ENCODE assay signal across 8 cellular contexts in the genomic region with DNA sequence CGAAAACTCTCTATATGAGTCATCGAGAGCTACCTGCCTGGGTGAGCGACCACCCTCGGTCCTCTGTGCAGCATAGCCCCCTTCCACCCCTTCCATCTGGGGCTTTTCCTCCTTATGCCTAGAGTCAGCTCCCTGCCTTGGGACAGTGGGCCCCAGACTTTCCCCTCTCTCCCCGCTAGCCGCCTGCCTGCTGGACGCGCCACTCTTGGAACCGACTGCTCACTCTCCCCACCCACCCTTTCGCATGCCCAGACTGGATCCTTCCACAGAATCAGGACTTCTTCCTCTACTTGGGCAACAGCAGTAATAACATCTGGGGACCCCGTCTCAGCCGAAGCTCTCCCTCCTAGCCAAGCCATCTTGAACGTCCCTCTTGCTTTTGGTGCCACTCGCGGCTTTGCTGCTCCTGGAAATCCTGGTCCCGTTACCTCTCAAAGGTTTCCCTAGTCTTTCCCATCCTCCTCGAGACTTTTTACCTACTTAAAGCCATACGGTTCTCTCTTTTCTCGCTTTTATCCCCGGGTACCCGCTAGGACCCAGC. TPM values are rescaled to one million over a fixed set of nuclear protein-coding genes. Genes with fewer than 3 reads are reported as not detected.
DNase-seq lines count a peak whose midpoint lies in the region; ATAC-seq, FAIRE-seq and TF ChIP-seq lines count a peak whose summit lies in the region.

No MANE protein-coding gene starts in this region.

- H3K27ac ChIP-seq in SJSA1 (no peak overlapping the region; the same call in 1 of the 2 replicates), H1 (ENCODE audit: low read depth, low read length) (peak overlapping the region; percentile 88), muscle layer of colon (ENCODE audit: low read depth, low read length) (peak overlapping the region; percentile 92)

- H4K8ac ChIP-seq in H1 (ENCODE audit: extremely low read depth, insufficient read depth, low read length): peak overlapping the region; percentile 96; the same call in 1 of the 2 replicates

- H3K27me3 Mint-ChIP-seq in activated CD8-positive, alpha-beta memory T cell treated with anti-CD3 and anti-CD28 coated beads, Interleukin-2, amount 10 ng/mL, durations not matched to agents 7 days and 5 days: no peaks in the 10 kb centered on the region

- H3K4me1 ChIP-seq in SJSA1 (replicated peaks) (peaks cover 19% of the 10 kb centered on the region), H1 (replicated peaks in 1 of 4; ENCODE audit: control insufficient read depth in 3 of 4, insufficient read depth in 4 of 4, low read length in 3 of 4) (peaks cover 0 to 13% (median 5%) of the 10 kb centered on the region in 4 experiments; a peak in 5 of 7 replicates), muscle layer of colon (ENCODE audit: insufficient read depth, low read length) (peaks cover 33% of the 10 kb centered on the region)

- peak overlapping the region; percentile 63 for H3K56ac ChIP-seq in H1 (replicated peaks; ENCODE audit: insufficient read length, low read depth, low read length)

- peaks cover 0 to 2% of the 10 kb centered on the region in 2 experiments for H4K20me1 ChIP-seq in H1 (replicated peaks in 1 of 2; ENCODE audit: control insufficient read depth in 1 of 2, insufficient read depth in 2 of 2, low read length in 2 of 2)

- 2% methylated on average over 19 of the region's 21 CpGs; no CpG with 5 or more reads in 1 of the 2 experiments for WGBS in H1 (ENCODE audit: extremely low coverage in 1 of 2, insufficient coverage in 1 of 2, insufficient read length in 1 of 2, insufficient replicate concordance in 2 of 2, low coverage in 1 of 2, low lambda C conversion rate in 2 of 2, missing lambda C conversion rate in 1 of 2), 2 experiments

- H3K9ac ChIP-seq in H1 (replicated peaks in 1 of 4; ENCODE audit: extremely low read depth in 1 of 4, low read depth in 3 of 4, low read length in 3 of 4) (peak overlapping the region; percentile 92 to 93 (median 92)), muscle layer of colon (ENCODE audit: low read length) (peak overlapping the region; percentile 83)

- H3K79me1 ChIP-seq in H1 (ENCODE audit: low read depth, low read length): no peaks in the 10 kb centered on the region

- TF ChIP-seq RAD21 in H1 (IDR thresholded peaks at IDR 0.05 in 1 of 2, conservative IDR thresholded peaks at IDR 0.05 in 1 of 2; ENCODE audit: low read depth in 2 of 2, low read length in 2 of 2): no peak

- H3K4me3 ChIP-seq in SJSA1: peak overlapping the region; percentile 53
- H3K4me3 ChIP-seq in H1 (ENCODE audit: extremely low read depth in 1 of 4, insufficient read depth in 2 of 4, low read depth in 3 of 4, low read length in 4 of 4): peak overlapping the region; percentile 79 to 95 (median 90)
- H3K4me3 ChIP-seq in muscle layer of colon (ENCODE audit: low read depth in 1 of 2, low read length in 2 of 2): peak overlapping the region; percentile 66 to 91

- H3K4me2 ChIP-seq in H1 (ENCODE audit: insufficient read depth in 1 of 2, low read depth in 2 of 2, low read length in 2 of 2): peak overlapping the region; percentile 96 to 98

- peak overlapping the region; percentile 93; the same call in 1 of the 2 replicates for H2BK15ac ChIP-seq in H1 (ENCODE audit: low read length)

- peaks cover 42% of the 10 kb centered on the region for H3K36me3 Mint-ChIP-seq in activated CD8-positive, alpha-beta memory T cell treated with anti-CD3 and anti-CD28 coated beads, Interleukin-2, amount 10 ng/mL, durations not matched to agents 7 days and 5 days

- no peak for TF ChIP-seq EP300 in H1 (IDR thresholded peaks at IDR 0.05; ENCODE audit: borderline replicate concordance in 1 of 2, low read depth in 2 of 2, low read length in 2 of 2)

- H2BK12ac ChIP-seq in H1 (ENCODE audit: low read depth, low read length): peak overlapping the region; percentile 22; the same call in 1 of the 2 replicates

- no peak for TF ChIP-seq CTCF in H1 (IDR thresholded peaks at IDR 0.05; ENCODE audit: control extremely low read depth in 1 of 3, insufficient read depth in 1 of 3, low read depth in 1 of 3, low read length in 3 of 3)
- no peak for TF ChIP-seq CTCF in D721Med (IDR thresholded peaks at IDR 0.05; ENCODE audit: insufficient read depth, missing control alignments)

- H4K91ac ChIP-seq in H1 (replicated peaks; ENCODE audit: insufficient read length, low read length): peak overlapping the region; percentile 48

- no peaks in the 10 kb centered on the region for H3K9me3 Mint-ChIP-seq in activated CD8-positive, alpha-beta memory T cell treated with anti-CD3 and anti-CD28 coated beads, Interleukin-2, amount 10 ng/mL, durations not matched to agents 7 days and 5 days (ENCODE audit: low read depth)

- H3K4me3 Mint-ChIP-seq in activated CD8-positive, alpha-beta memory T cell treated with anti-CD3 and anti-CD28 coated beads, Interleukin-2, amount 10 ng/mL, durations not matched to agents 7 days and 5 days: peak overlapping the region; percentile 98

- peak overlapping the region; percentile 3; the same call in 1 of the 2 replicates for H2AFZ ChIP-seq in H1 (ENCODE audit: low read length)

- peaks cover 68% of the 10 kb centered on the region for H3K4me1 Mint-ChIP-seq in activated CD8-positive, alpha-beta memory T cell treated with anti-CD3 and anti-CD28 coated beads, Interleukin-2, amount 10 ng/mL, durations not matched to agents 7 days and 5 days

- H2BK120ac ChIP-seq in H1 (replicated peaks; ENCODE audit: low read depth, low read length): no peak overlapping the region

- CTCF ChIA-PET in activated CD8-positive, alpha-beta memory T cell treated with anti-CD3 and anti-CD28 coated beads, Interleukin-2, amount 10 ng/mL, durations not matched to agents 7 days and 5 days (lab: Charles Lee): interaction anchor here (0.8 to 8.8 kb wide), 17 partner anchors 9 to 500 kb away, joined by 3 to 151 read pairs (median 8); a partner anchor contains a TSS
- CTCF ChIA-PET in H1 (lab: Charles Lee; ENCODE audit: partially characterized antibody): interaction anchor here (0.5 to 5.4 kb wide), 12 partner anchors 9 to 1325 kb away, joined by 3 to 46 read pairs (median 6); a partner anchor contains a TSS

- no peak overlapping the region for H3K23ac ChIP-seq in H1 (ENCODE audit: insufficient read length)

- H3K27me3 ChIP-seq in SJSA1 (replicated peaks) (no peaks in the 10 kb centered on the region), H1 (replicated peaks in 1 of 4; ENCODE audit: control insufficient read depth in 3 of 4, extremely low read depth in 1 of 4, insufficient read depth in 3 of 4, low read length in 3 of 4) (no peaks in the 10 kb centered on the region), muscle layer of colon (ENCODE audit: control insufficient read depth in 1 of 2, insufficient read depth in 2 of 2, low read length in 2 of 2) (no peaks in the 10 kb centered on the region)

- H3K14ac ChIP-seq in H1 (ENCODE audit: insufficient read length): peak overlapping the region; percentile 20

- H3K27ac Mint-ChIP-seq in activated CD8-positive, alpha-beta memory T cell treated with anti-CD3 and anti-CD28 coated beads, Interleukin-2, amount 10 ng/mL, durations not matched to agents 7 days and 5 days: peak overlapping the region; percentile 93

- DNase-seq in activated CD8-positive, alpha-beta memory T cell treated with anti-CD3 and anti-CD28 coated beads, Interleukin-2, amount 10 ng/mL, durations not matched to agents 7 days and 5 days: no peak
- DNase-seq in activated CD8-positive, alpha-beta memory T cell treated with anti-CD3 and anti-CD28 coated beads, Interleukin-2, amount 50 U/mL, for 4 hours: no peak
- DNase-seq in SJSA1 (ENCODE audit: low read depth in 1 of 2, low spot score in 2 of 2) (peak in 1 of 2 experiments; percentile 58), H1 (ENCODE audit: low read depth in 1 of 2, low spot score in 2 of 2) (no peak), D721Med (ENCODE audit: insufficient read length, low spot score) (no peak), HPDE6-E6E7 (ENCODE audit: extremely low spot score) (no peak)

- ATAC-seq in activated CD8-positive, alpha-beta memory T cell treated with anti-CD3 and anti-CD28 coated beads, Interleukin-2, amount 10 ng/mL, durations not matched to agents 7 days and 5 days: no peak
- ATAC-seq in GM21526 (IDR thresholded peaks at IDR 0.05; ENCODE audit: low FRiP score, unreplicated experiment): no peak

- peaks cover 12% of the 10 kb centered on the region for H3K23me2 ChIP-seq in H1 (ENCODE audit: low read depth, low read length)

- H3K4ac ChIP-seq in H1 (replicated peaks; ENCODE audit: insufficient read length, low read depth, low read length): peak overlapping the region; percentile 66

- peak overlapping the region; percentile 90 for H2BK5ac ChIP-seq in H1 (ENCODE audit: low read depth, low read length)

- H3K79me2 ChIP-seq in H1 (ENCODE audit: control insufficient read depth in 1 of 2, insufficient read depth in 2 of 2, low read length in 2 of 2): peaks cover 0 to 10% of the 10 kb centered on the region in 2 experiments; a peak in 1 of 4 replicates

- H3K36me3 ChIP-seq in SJSA1: peaks cover 43% of the 10 kb centered on the region
- H3K36me3 ChIP-seq in H1 (ENCODE audit: control insufficient read depth in 2 of 4, insufficient read depth in 4 of 4, low read length in 3 of 4): peaks cover 11 to 34% (median 28%) of the 10 kb centered on the region in 4 experiments
- H3K36me3 ChIP-seq in muscle layer of colon (ENCODE audit: insufficient read depth, low read length): peaks cover 33% of the 10 kb centered on the region

- H3K9me3 ChIP-seq in SJSA1 (replicated peaks) (no peaks in the 10 kb centered on the region), H1 (ENCODE audit: insufficient read depth in 2 of 2, low read depth in 1 of 2, low read length in 1 of 2) (no peaks in the 10 kb centered on the region; a peak in 1 of 4 replicates), muscle layer of colon (ENCODE audit: low read length) (no peaks in the 10 kb centered on the region)

- no peak for TF ChIP-seq POLR2A in H1 (IDR thresholded peaks at IDR 0.05; ENCODE audit: control extremely low read depth in 1 of 2, low read depth in 2 of 2, low read length in 2 of 2)

- H4K5ac ChIP-seq in H1 (ENCODE audit: insufficient read length, low read depth, low read length): peak overlapping the region; percentile 72

- H2AK5ac ChIP-seq in H1 (ENCODE audit: low read depth, low read length): peak overlapping the region; percentile 89; the same call in 1 of the 2 replicates

- peak overlapping the region; percentile 85; the same call in 1 of the 2 replicates for H3K18ac ChIP-seq in H1 (ENCODE audit: extremely low read depth, low read length)

- POLR2A ChIA-PET in H1 (lab: Charles Lee; ENCODE audit: partially characterized antibody): interaction anchor here (0.9 to 5.3 kb wide), 13 partner anchors 7 to 138 kb away, joined by 3 to 161 read pairs (median 5); a partner anchor contains a TSS

- FAIRE-seq in H1 (lab: Jason Lieb, UNC) (no peak), D721Med (lab: Jason Lieb, UNC) (no peak)

- H2BK20ac ChIP-seq in H1 (ENCODE audit: low read length): no peak overlapping the region

RNA-seq across cellular contexts. Expression of a gene that starts 0.7 kb away (rescaled TPM):
- total RNA-seq in activated CD8-positive, alpha-beta memory T cell treated with anti-CD3 and anti-CD28 coated beads, Interleukin-2, amount 10 ng/mL, durations not matched to agents 7 days and 5 days: 100 to 1,000 TPM; 225 to 241 TPM
- 138 and 170 TPM in 2 replicates for total RNA-seq in SJSA1 (2014; rRNA removed; shearing (Covaris generic))
- total RNA-seq in H1 (2021; fragmentation: NEBNext Ultra II Directional; extraction: Animal tissue kit (Norgen Biotek cat#: 25700)): 85.1 and 86.9 TPM in 2 replicates
- 165 and 174 TPM in 2 replicates for polyA plus RNA-seq in H1 (2011; rRNA removed)
- 109 TPM for polyA plus RNA-seq in H1 (2011; cell fraction: cytosol; rRNA removed)
- polyA plus RNA-seq in H1 (2011; cell fraction: nucleus; rRNA removed): 167 TPM
- 58.5 to 85.3 TPM (median 79.3 TPM) in 4 replicates for polyA plus RNA-seq in H1 (2012, experiment 1 of 2)
- 88.6 TPM for polyA plus RNA-seq in H1 (2012, experiment 2 of 2)
- 133 TPM for polyA plus RNA-seq in H1 (2013, experiment 1 of 2)
- 120 TPM for polyA plus RNA-seq in H1 (2013, experiment 2 of 2)
- 180 and 199 TPM in 2 replicates for polyA minus RNA-seq in H1 (2011; rRNA and poly(A)+ RNA removed)
- 107 TPM for polyA minus RNA-seq in H1 (2011; cell fraction: cytosol; rRNA and poly(A)+ RNA removed)
- polyA minus RNA-seq in H1 (2011; cell fraction: nucleus; rRNA and poly(A)+ RNA removed): 81.1 TPM

RNA-seq across cellular contexts. Expression of a gene that starts 10.7 kb away (rescaled TPM):
- 10 to 100 TPM; 10.3 to 11.7 TPM for total RNA-seq in activated CD8-positive, alpha-beta memory T cell treated with anti-CD3 and anti-CD28 coated beads, Interleukin-2, amount 10 ng/mL, durations not matched to agents 7 days and 5 days
- total RNA-seq in SJSA1 (2014; rRNA removed; shearing (Covaris generic)): 3.6 and 7.3 TPM in 2 replicates
- total RNA-seq in H1 (2021; fragmentation: NEBNext Ultra II Directional; extraction: Animal tissue kit (Norgen Biotek cat#: 25700)): 11.2 and 12.5 TPM in 2 replicates
- 4.0 and 5.1 TPM in 2 replicates for polyA plus RNA-seq in H1 (2011; rRNA removed)
- 4.3 TPM for polyA plus RNA-seq in H1 (2011; cell fraction: cytosol; rRNA removed)
- polyA plus RNA-seq in H1 (2011; cell fraction: nucleus; rRNA removed): 7.6 TPM
- 4.6 to 7.7 TPM (median 5.1 TPM) in 4 replicates for polyA plus RNA-seq in H1 (2012, experiment 1 of 2)
- 3.7 TPM for polyA plus RNA-seq in H1 (2012, experiment 2 of 2)
- polyA plus RNA-seq in H1 (2013, experiment 1 of 2): 4.2 TPM
- 3.9 TPM for polyA plus RNA-seq in H1 (2013, experiment 2 of 2)
- polyA minus RNA-seq in H1 (2011; rRNA and poly(A)+ RNA removed): 10.7 and 15.3 TPM in 2 replicates
- 7.1 TPM for polyA minus RNA-seq in H1 (2011; cell fraction: cytosol; rRNA and poly(A)+ RNA removed)
- polyA minus RNA-seq in H1 (2011; cell fraction: nucleus; rRNA and poly(A)+ RNA removed): 34.0 TPM

RNA-seq across cellular contexts. Expression of a gene that starts 12.3 kb away (rescaled TPM):
- 1,000 to 10,000 TPM; 3,748 to 4,271 TPM for total RNA-seq in activated CD8-positive, alpha-beta memory T cell treated with anti-CD3 and anti-CD28 coated beads, Interleukin-2, amount 10 ng/mL, durations not matched to agents 7 days and 5 days
- total RNA-seq in SJSA1 (2014; rRNA removed; shearing (Covaris generic)): 1,215 and 2,760 TPM in 2 replicates
- total RNA-seq in H1 (2021; fragmentation: NEBNext Ultra II Directional; extraction: Animal tissue kit (Norgen Biotek cat#: 25700)): 4,440 and 4,619 TPM in 2 replicates
- polyA plus RNA-seq in H1 (2011; rRNA removed): 10,552 and 16,488 TPM in 2 replicates
- 15,274 TPM for polyA plus RNA-seq in H1 (2011; cell fraction: cytosol; rRNA removed)
- 5,028 TPM for polyA plus RNA-seq in H1 (2011; cell fraction: nucleus; rRNA removed)
- 8,984 to 12,435 TPM (median 10,789 TPM) in 4 replicates for polyA plus RNA-seq in H1 (2012, experiment 1 of 2)
- 8,788 TPM for polyA plus RNA-seq in H1 (2012, experiment 2 of 2)
- polyA plus RNA-seq in H1 (2013, experiment 1 of 2): 16,458 TPM
- polyA plus RNA-seq in H1 (2013, experiment 2 of 2): 15,195 TPM
- 1,518 and 2,159 TPM in 2 replicates for polyA minus RNA-seq in H1 (2011; rRNA and poly(A)+ RNA removed)
- polyA minus RNA-seq in H1 (2011; cell fraction: cytosol; rRNA and poly(A)+ RNA removed): 1,097 TPM
- polyA minus RNA-seq in H1 (2011; cell fraction: nucleus; rRNA and poly(A)+ RNA removed): 1,566 TPM

RNA-seq across cellular contexts. Expression of a gene that starts 23.6 kb away (rescaled TPM):
- 10 to 100 TPM; 67.6 to 85.2 TPM for total RNA-seq in activated CD8-positive, alpha-beta memory T cell treated with anti-CD3 and anti-CD28 coated beads, Interleukin-2, amount 10 ng/mL, durations not matched to agents 7 days and 5 days
- 71.9 and 97.8 TPM in 2 replicates for total RNA-seq in SJSA1 (2014; rRNA removed; shearing (Covaris generic))
- total RNA-seq in H1 (2021; fragmentation: NEBNext Ultra II Directional; extraction: Animal tissue kit (Norgen Biotek cat#: 25700)): 162 and 163 TPM in 2 replicates
- 146 and 202 TPM in 2 replicates for polyA plus RNA-seq in H1 (2011; rRNA removed)
- polyA plus RNA-seq in H1 (2011; cell fraction: cytosol; rRNA removed): 203 TPM
- 101 TPM for polyA plus RNA-seq in H1 (2011; cell fraction: nucleus; rRNA removed)
- polyA plus RNA-seq in H1 (2012, experiment 1 of 2): 157 to 234 TPM (median 189 TPM) in 4 replicates
- polyA plus RNA-seq in H1 (2012, experiment 2 of 2): 181 TPM
- 142 TPM for polyA plus RNA-seq in H1 (2013, experiment 1 of 2)
- 154 TPM for polyA plus RNA-seq in H1 (2013, experiment 2 of 2)
- polyA minus RNA-seq in H1 (2011; rRNA and poly(A)+ RNA removed): 25.3 and 42.8 TPM in 2 replicates
- polyA minus RNA-seq in H1 (2011; cell fraction: cytosol; rRNA and poly(A)+ RNA removed): 43.2 TPM
- 35.9 TPM for polyA minus RNA-seq in H1 (2011; cell fraction: nucleus; rRNA and poly(A)+ RNA removed)

RNA-seq across cellular contexts. Expression of a gene that starts 24.4 kb away (rescaled TPM):
- 100 to 1,000 TPM; 293 to 364 TPM for total RNA-seq in activated CD8-positive, alpha-beta memory T cell treated with anti-CD3 and anti-CD28 coated beads, Interleukin-2, amount 10 ng/mL, durations not matched to agents 7 days and 5 days
- 204 and 249 TPM in 2 replicates for total RNA-seq in SJSA1 (2014; rRNA removed; shearing (Covaris generic))
- 237 and 242 TPM in 2 replicates for total RNA-seq in H1 (2021; fragmentation: NEBNext Ultra II Directional; extraction: Animal tissue kit (Norgen Biotek cat#: 25700))
- 100 and 159 TPM in 2 replicates for polyA plus RNA-seq in H1 (2011; rRNA removed)
- 270 TPM for polyA plus RNA-seq in H1 (2011; cell fraction: cytosol; rRNA removed)
- polyA plus RNA-seq in H1 (2011; cell fraction: nucleus; rRNA removed): 92.3 TPM
- polyA plus RNA-seq in H1 (2012, experiment 1 of 2): 246 to 284 TPM (median 256 TPM) in 4 replicates
- polyA plus RNA-seq in H1 (2012, experiment 2 of 2): 222 TPM
- polyA plus RNA-seq in H1 (2013, experiment 1 of 2): 251 TPM
- 249 TPM for polyA plus RNA-seq in H1 (2013, experiment 2 of 2)
- 112 and 145 TPM in 2 replicates for polyA minus RNA-seq in H1 (2011; rRNA and poly(A)+ RNA removed)
- polyA minus RNA-seq in H1 (2011; cell fraction: cytosol; rRNA and poly(A)+ RNA removed): 102 TPM
- polyA minus RNA-seq in H1 (2011; cell fraction: nucleus; rRNA and poly(A)+ RNA removed): 72.8 TPM
